Comparison of ENCODE assay signal across 19 cellular contexts in the genomic region with DNA sequence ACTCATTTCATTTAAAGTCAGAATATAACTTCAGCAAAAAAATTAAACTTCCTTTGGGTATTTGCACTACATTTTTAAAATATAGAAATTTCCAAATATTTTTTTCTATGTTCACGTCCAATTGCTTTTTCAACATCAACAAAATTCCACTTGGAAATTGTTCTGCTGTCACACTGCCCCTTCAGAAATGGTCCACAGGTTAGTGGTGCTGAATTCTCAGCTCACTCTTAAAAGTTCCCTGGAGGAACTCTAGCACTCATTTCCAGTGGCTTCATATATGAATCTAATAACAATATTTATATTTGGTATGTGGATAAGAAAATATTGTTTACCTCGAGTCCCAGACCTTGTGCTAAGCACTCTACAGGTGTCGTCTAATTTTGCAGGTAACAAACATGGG. TPM values are rescaled to one million over a fixed set of nuclear protein-coding genes. Genes with fewer than 3 reads are reported as not detected.
A peak's percentile ranks its signal among the peaks of the same experiment; 100 is the strongest.
DNase-seq lines count a peak whose midpoint lies in the region; ATAC-seq and TF ChIP-seq lines count a peak whose summit lies in the region.
"Had no signal": no experiment of that assay in that cellular context is flagged by ENCODE, and none has a peak within 500 bp of the region (broad histone marks: within the 10 kb centered on the region; RNA-seq: fewer than 3 reads in every experiment).

No MANE protein-coding gene starts in this region.

- H3K36me3 ChIP-seq in breast epithelium (no peaks in the 10 kb centered on the region), GM23248 (ENCODE audit: low read depth) (no peaks in the 10 kb centered on the region), SJCRH30 (no peaks in the 10 kb centered on the region), mammary epithelial cell (ENCODE audit: insufficient read depth, low read length) (no peaks in the 10 kb centered on the region), upper lobe of left lung (no peaks in the 10 kb centered on the region)
- H3K36me3 ChIP-seq: BE2C had no signal

- peaks cover 21% of the 10 kb centered on the region for H3F3A ChIP-seq in GM23248 (ENCODE audit: insufficient read depth)

- dilution Hi-C loops in mammary epithelial cell (cut with HindIII; ENCODE audit: low sequenced_read_pairs), result no loop called here

- peak overlapping the region; percentile 78 for H3K27ac Mint-ChIP-seq in MCF 10A (ENCODE audit: low read depth, unreplicated experiment)
- H3K27ac Mint-ChIP-seq: CD4-positive, CD25-positive, alpha-beta regulatory T cell; GM23338; IgD-negative memory B cell had no signal

- CTCF ChIA-PET in MCF 10A (lab: Yijun Ruan, JAX), result interaction anchor here (1.0 to 3.0 kb wide), 2 partner anchors 18 to 211 kb away, joined by 3 to 9 read pairs; no protein-coding TSS in a partner anchor
- CTCF ChIA-PET in mammary epithelial cell (lab: Charles Lee; ENCODE audit: low non-redundant PET), result no interaction called here

- H3K4me2 ChIP-seq in GM23248 (ENCODE audit: unreplicated experiment), result peak overlapping the region; percentile 17
- H3K4me2 ChIP-seq in mammary epithelial cell (ENCODE audit: insufficient read depth, low read depth, low read length), result peak overlapping the region; percentile 47
- H3K4me2 ChIP-seq: GM23338 had no signal

- H3K27ac ChIP-seq in breast epithelium, result no peak overlapping the region
- peak overlapping the region; percentile 72; the same call in 1 of the 2 replicates for H3K27ac ChIP-seq in GM23248
- peak overlapping the region; percentile 78 for H3K27ac ChIP-seq in SJCRH30
- no peak overlapping the region for H3K27ac ChIP-seq in mammary epithelial cell (ENCODE audit: insufficient read depth, low read depth, low read length)
- H3K27ac ChIP-seq in upper lobe of left lung, result no peak overlapping the region

- intact Hi-C loops in MCF 10A (cut with micrococcal nuclease), result no loop called here
- intact Hi-C loops in breast epithelium (cut with DNase I; ENCODE audit: low total_unique reads), result no loop called here
- intact Hi-C loops in mammary epithelial cell (cut with micrococcal nuclease), result loop anchor here (5.0 kb wide), 1 partner anchor 55 kb away; no protein-coding TSS in a partner anchor

- H2AFZ ChIP-seq in GM23248 (no peak overlapping the region), mammary epithelial cell (ENCODE audit: low read depth, low read length) (no peak overlapping the region)
- H2AFZ ChIP-seq: GM23338 had no signal

- DNase-seq in MCF 10A (ENCODE audit: unreplicated experiment) (no peak), breast epithelium (ENCODE audit: low spot score in 2 of 2) (no peak), GM23248 (peak; percentile 12), SJCRH30 (no peak), mammary epithelial cell (no peak), upper lobe of left lung (no peak), superior temporal gyrus (ENCODE audit: extremely low spot score) (no peak), 8988T (no peak)
- DNase-seq: ACHN; BE2C; C1 segment of cervical spinal cord; CD4-positive, CD25-positive, alpha-beta regulatory T cell; CD8-positive, alpha-beta memory T cell; COR-L47; DMS 273 treated with DMSO at 0.1 percent for 48 hours; DND-41 had no signal

- no peaks in the 10 kb centered on the region for H3K9me3 ChIP-seq in breast epithelium
- no peaks in the 10 kb centered on the region for H3K9me3 ChIP-seq in GM23248 (ENCODE audit: low read depth)
- H3K9me3 ChIP-seq in SJCRH30 (replicated peaks), result no peaks in the 10 kb centered on the region
- no peaks in the 10 kb centered on the region for H3K9me3 ChIP-seq in mammary epithelial cell (replicated peaks; ENCODE audit: insufficient read depth, low read length)
- H3K9me3 ChIP-seq in upper lobe of left lung, result no peaks in the 10 kb centered on the region
- H3K9me3 ChIP-seq: BE2C had no signal

- TF ChIP-seq POLR2A in breast epithelium (IDR thresholded peaks at IDR 0.05) (no peak), upper lobe of left lung (IDR thresholded peaks at IDR 0.05) (no peak)

- WGBS in GM23248 (ENCODE audit: low coverage in 1 of 2, low lambda C conversion rate in 2 of 2, missing lambda C conversion rate in 2 of 2), 2 experiments, result 97 to 98% methylated on average over 3 of the region's 3 CpGs
- 93% methylated on average over 3 of the region's 3 CpGs for WGBS in mammary epithelial cell (ENCODE audit: low coverage, missing lambda C conversion rate)
- 82 to 88% methylated on average over 3 of the region's 3 CpGs for WGBS in upper lobe of left lung, 2 donors

- no peaks in the 10 kb centered on the region for H4K20me1 ChIP-seq in GM23248 (ENCODE audit: insufficient read depth)
- no peaks in the 10 kb centered on the region for H4K20me1 ChIP-seq in mammary epithelial cell (ENCODE audit: insufficient read depth, low read length)

- H3K4me1 ChIP-seq in breast epithelium (no peaks in the 10 kb centered on the region), GM23248 (ENCODE audit: insufficient read depth) (peaks cover 19% of the 10 kb centered on the region), SJCRH30 (peaks cover 32% of the 10 kb centered on the region), mammary epithelial cell (ENCODE audit: insufficient read depth, low read length) (peaks cover 34% of the 10 kb centered on the region), upper lobe of left lung (no peaks in the 10 kb centered on the region)
- H3K4me1 ChIP-seq: BE2C had no signal

- H3K4me3 ChIP-seq in breast epithelium (no peak overlapping the region), GM23248 (no peak overlapping the region), SJCRH30 (no peak overlapping the region), mammary epithelial cell (replicated peaks in 1 of 3; ENCODE audit: insufficient read depth in 1 of 3, low read depth in 2 of 3, low read length in 3 of 3) (no peak overlapping the region), upper lobe of left lung (no peak overlapping the region)
- H3K4me3 ChIP-seq: GM23338 had no signal

- H3K9me2 ChIP-seq in GM23248 (ENCODE audit: insufficient read depth), result no peaks in the 10 kb centered on the region

- H3K27me3 ChIP-seq in breast epithelium (no peaks in the 10 kb centered on the region), GM23248 (replicated peaks; ENCODE audit: insufficient read depth) (no peaks in the 10 kb centered on the region), SJCRH30 (no peaks in the 10 kb centered on the region), mammary epithelial cell (ENCODE audit: insufficient read depth, low read length) (no peaks in the 10 kb centered on the region), upper lobe of left lung (no peaks in the 10 kb centered on the region)

- ATAC-seq in upper lobe of left lung (ENCODE audit: low FRiP score in 2 of 2), result no peak
- ATAC-seq: GM23338, HCT116 had no signal

- H3K9me3 Mint-ChIP-seq in MCF 10A (ENCODE audit: unreplicated experiment), result no peaks in the 10 kb centered on the region
- H3K9me3 Mint-ChIP-seq: CD8-positive, alpha-beta memory T cell; GM23338; IgD-negative memory B cell had no signal

- no peak overlapping the region for H3K4me3 Mint-ChIP-seq in MCF 10A (ENCODE audit: unreplicated experiment)
- H3K4me3 Mint-ChIP-seq: CD4-positive, CD25-positive, alpha-beta regulatory T cell; CD8-positive, alpha-beta memory T cell; GM23338; IgD-negative memory B cell had no signal

- no peaks in the 10 kb centered on the region for H3K27me3 Mint-ChIP-seq in MCF 10A (ENCODE audit: insufficient read depth, unreplicated experiment)
- H3K27me3 Mint-ChIP-seq: CD4-positive, CD25-positive, alpha-beta regulatory T cell; IgD-negative memory B cell had no signal

- TF ChIP-seq CTCF in MCF 10A (IDR thresholded peaks at IDR 0.05; ENCODE audit: unreplicated experiment) (no peak), breast epithelium (IDR thresholded peaks at IDR 0.05) (no peak), mammary epithelial cell (conservative IDR thresholded peaks at IDR 0.05 in 1 of 2, IDR thresholded peaks at IDR 0.05 in 1 of 2; ENCODE audit: extremely low read depth in 1 of 2, insufficient read depth in 1 of 2, low read depth in 1 of 2, low read length in 2 of 2) (no peak), upper lobe of left lung (IDR thresholded peaks at IDR 0.05) (no peak)

- POLR2A ChIA-PET in MCF 10A (lab: Yijun Ruan, JAX), result interaction anchor here (1.0 kb wide), 1 partner anchor 54 kb away, joined by 3 read pairs; no protein-coding TSS in a partner anchor

- no peak overlapping the region for H3K9ac ChIP-seq in GM23248
- H3K9ac ChIP-seq in mammary epithelial cell (ENCODE audit: insufficient read depth, low read length), result no peak overlapping the region

- BruUV-seq in MCF 10A (replicated peaks; lab: Mats Ljungman, UMichigan) (no TSS peak), mammary epithelial cell (replicated peaks; lab: Mats Ljungman, UMichigan) (no TSS peak)

- no peaks in the 10 kb centered on the region for H3K79me2 ChIP-seq in GM23248 (ENCODE audit: insufficient read depth)
- no peaks in the 10 kb centered on the region for H3K79me2 ChIP-seq in mammary epithelial cell (ENCODE audit: insufficient read depth, low read length)

- peaks cover 32% of the 10 kb centered on the region for H3K4me1 Mint-ChIP-seq in MCF 10A (ENCODE audit: insufficient read depth, unreplicated experiment)
- H3K4me1 Mint-ChIP-seq: CD4-positive, CD25-positive, alpha-beta regulatory T cell; CD8-positive, alpha-beta memory T cell; GM23338; IgD-negative memory B cell had no signal

- in situ Hi-C loops in GM23248 (cut with MboI) (no loop called here), mammary epithelial cell (cut with MboI; ENCODE audit: low sequenced_read_pairs in 2 of 2) (no loop called here)

- TF ChIP-seq EP300 in upper lobe of left lung (IDR thresholded peaks at IDR 0.05), result no peak

- H3K36me3 Mint-ChIP-seq in MCF 10A (ENCODE audit: insufficient read depth, unreplicated experiment), result no peaks in the 10 kb centered on the region
- H3K36me3 Mint-ChIP-seq: CD4-positive, CD25-positive, alpha-beta regulatory T cell; CD8-positive, alpha-beta memory T cell had no signal

RNA-seq across cellular contexts. Expression of a gene that starts 27.4 kb away (rescaled TPM):
- total RNA-seq in MCF 10A (2022) (2.0 and 3.0 TPM in 2 replicates), breast epithelium (100 to 1,000 TPM in 2 of 3 donors, 1 to 10 TPM in 1; 8.0 to 153 (median 113) TPM), mammary epithelial cell (10 to 100 TPM in 1 of 2 donors, 1 to 10 TPM in 1; 2.1 to 26.2 TPM), upper lobe of left lung (10 to 100 TPM in 2 of 6 donors, 1 to 10 TPM in 4; 5.9 to 13.6 (median 7.8) TPM)
- under 0.01 and 0.63 TPM in 2 replicates for total RNA-seq in GM23248 (2014; rRNA removed; shearing (Covaris generic))
- polyA plus RNA-seq in GM23248 (2016; fragmentation: Nextera tagmentation; extraction: Ambion mirVana) (0.23 and 0.24 TPM in 2 replicates), mammary epithelial cell (3.5 TPM)
- 26.7 and 35.5 TPM in 2 replicates for total RNA-seq in SJCRH30 (2014; rRNA removed; shearing (Covaris generic))
- 2.1 TPM for polyA minus RNA-seq in mammary epithelial cell

Comparison
In these comparisons a context has a peak if more than half of its experiments do, and no peak if none do; other contexts are left out.
1. H3K27ac ChIP-seq: peak in GM23248 (single experiment) and SJCRH30 (single experiment); none in breast epithelium (0 of 2), mammary epithelial cell (single experiment) and upper lobe of left lung (0 of 4).